Comparison of ENCODE assay signal across 2 cellular contexts in the genomic region with DNA sequence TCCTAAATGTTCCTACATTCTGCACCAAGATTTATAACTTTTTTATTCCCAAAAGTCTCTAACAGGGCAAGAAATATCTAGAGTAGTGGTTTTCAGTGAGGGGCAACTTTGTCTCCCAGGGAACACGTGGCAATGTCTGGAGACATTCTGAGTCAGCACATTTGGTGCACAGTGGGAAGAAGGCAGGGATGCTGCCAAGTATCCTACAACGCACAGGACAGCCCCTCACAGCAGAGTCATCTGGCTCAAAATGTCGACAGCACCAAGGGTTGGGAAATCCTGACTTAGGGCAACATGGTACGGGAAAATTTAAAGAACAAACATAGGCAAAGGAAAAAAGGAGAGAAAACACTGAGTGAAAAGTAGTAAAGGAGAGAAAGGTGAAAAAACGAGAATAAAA.
A peak's percentile ranks its signal among the peaks of the same experiment; 100 is the strongest.
TF ChIP-seq lines count a peak whose summit lies in the region.

No MANE protein-coding gene starts in this region.

TF ChIP-seq in A549, 52 proteins besides CTCF, POLR2A, EP300 and RAD21:
- no peak for TF ChIP-seq PBX3 (IDR thresholded peaks at IDR 0.05)
- TF ChIP-seq MAFK (IDR thresholded peaks at IDR 0.05; ENCODE audit: partially characterized antibody): peak; percentile 90

TF ChIP-seq in IMR-90, 13 proteins besides CTCF, POLR2A, EP300 and RAD21:
- TF ChIP-seq RCOR1 (IDR thresholded peaks at IDR 0.05; ENCODE audit: insufficient replicate concordance, low read length) (no peak), FOS (IDR thresholded peaks at IDR 0.05; ENCODE audit: low read depth, low read length) (peak; percentile 34), MAFK (IDR thresholded peaks at IDR 0.05; ENCODE audit: low read depth, low read length) (peak; percentile 98), NFE2L2 (IDR thresholded peaks at IDR 0.05; ENCODE audit: low read depth, low read length) (peak; percentile 73; the same call in 1 of the 2 replicates), CEBPB (IDR thresholded peaks at IDR 0.05; ENCODE audit: low read depth, low read length) (peak; percentile 75), SMC3 (IDR thresholded peaks at IDR 0.05; ENCODE audit: low read depth, low read length) (no peak)
- TF ChIP-seq, protein P1, sequence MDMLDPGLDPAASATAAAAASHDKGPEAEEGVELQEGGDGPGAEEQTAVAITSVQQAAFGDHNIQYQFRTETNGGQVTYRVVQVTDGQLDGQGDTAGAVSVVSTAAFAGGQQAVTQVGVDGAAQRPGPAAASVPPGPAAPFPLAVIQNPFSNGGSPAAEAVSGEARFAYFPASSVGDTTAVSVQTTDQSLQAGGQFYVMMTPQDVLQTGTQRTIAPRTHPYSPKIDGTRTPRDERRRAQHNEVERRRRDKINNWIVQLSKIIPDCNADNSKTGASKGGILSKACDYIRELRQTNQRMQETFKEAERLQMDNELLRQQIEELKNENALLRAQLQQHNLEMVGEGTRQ (IDR thresholded peaks at IDR 0.05; ENCODE audit: low read depth, low read length): peak; percentile 57
